1 cellular context compared by ENCODE assay signal in the genomic region with DNA sequence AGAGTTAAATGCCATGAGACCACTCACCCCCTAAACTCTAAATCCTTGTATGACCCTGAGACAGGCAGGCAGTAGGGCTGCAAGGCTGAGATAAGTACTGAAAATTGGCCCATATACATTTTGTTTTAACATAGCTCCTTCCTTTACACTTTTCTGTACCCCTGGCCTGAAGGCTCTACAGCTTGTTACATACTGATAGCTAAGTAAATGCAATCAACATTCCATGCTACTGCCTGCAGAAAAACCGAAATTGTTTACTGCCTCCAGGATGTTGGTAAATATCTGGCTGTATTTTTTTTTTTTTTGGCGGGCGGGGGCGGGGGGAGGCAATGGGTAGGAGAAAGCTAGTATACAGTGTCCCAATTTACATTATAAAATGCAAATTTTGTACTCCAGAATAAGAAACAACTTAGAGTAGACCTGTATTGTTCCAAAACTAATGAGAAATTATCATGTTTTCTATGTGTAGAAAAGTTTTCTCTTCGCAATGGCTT.
TF ChIP-seq lines count a peak whose summit lies in the region.

No MANE protein-coding gene starts in this region.

TF ChIP-seq in WTC11, 78 proteins besides CTCF, POLR2A, EP300 and RAD21:
- no peak for TF ChIP-seq ELF4 (CRISPR knock-in tag; IDR thresholded peaks at IDR 0.05; ENCODE audit: low read depth)
- TF ChIP-seq CREB1 (CRISPR knock-in tag; IDR thresholded peaks at IDR 0.05) = no peak
- TF ChIP-seq, protein P1, sequence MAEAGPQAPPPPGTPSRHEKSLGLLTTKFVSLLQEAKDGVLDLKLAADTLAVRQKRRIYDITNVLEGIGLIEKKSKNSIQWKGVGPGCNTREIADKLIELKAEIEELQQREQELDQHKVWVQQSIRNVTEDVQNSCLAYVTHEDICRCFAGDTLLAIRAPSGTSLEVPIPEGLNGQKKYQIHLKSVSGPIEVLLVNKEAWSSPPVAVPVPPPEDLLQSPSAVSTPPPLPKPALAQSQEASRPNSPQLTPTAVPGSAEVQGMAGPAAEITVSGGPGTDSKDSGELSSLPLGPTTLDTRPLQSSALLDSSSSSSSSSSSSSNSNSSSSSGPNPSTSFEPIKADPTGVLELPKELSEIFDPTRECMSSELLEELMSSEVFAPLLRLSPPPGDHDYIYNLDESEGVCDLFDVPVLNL (CRISPR knock-in tag; IDR thresholded peaks at IDR 0.05; ENCODE audit: borderline replicate concordance, low read depth) = no peak
- TF ChIP-seq SOX15 (CRISPR knock-in tag; IDR thresholded peaks at IDR 0.05) = no peak
- TF ChIP-seq, protein P2, sequence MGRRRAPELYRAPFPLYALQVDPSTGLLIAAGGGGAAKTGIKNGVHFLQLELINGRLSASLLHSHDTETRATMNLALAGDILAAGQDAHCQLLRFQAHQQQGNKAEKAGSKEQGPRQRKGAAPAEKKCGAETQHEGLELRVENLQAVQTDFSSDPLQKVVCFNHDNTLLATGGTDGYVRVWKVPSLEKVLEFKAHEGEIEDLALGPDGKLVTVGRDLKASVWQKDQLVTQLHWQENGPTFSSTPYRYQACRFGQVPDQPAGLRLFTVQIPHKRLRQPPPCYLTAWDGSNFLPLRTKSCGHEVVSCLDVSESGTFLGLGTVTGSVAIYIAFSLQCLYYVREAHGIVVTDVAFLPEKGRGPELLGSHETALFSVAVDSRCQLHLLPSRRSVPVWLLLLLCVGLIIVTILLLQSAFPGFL (CRISPR knock-in tag; IDR thresholded peaks at IDR 0.05; ENCODE audit: borderline replicate concordance) = no peak
- no peak for TF ChIP-seq GTF2I (CRISPR knock-in tag; conservative IDR thresholded peaks at IDR 0.05)
- no peak for TF ChIP-seq MYBL2 (CRISPR knock-in tag; IDR thresholded peaks at IDR 0.05)
- TF ChIP-seq, protein P3, sequence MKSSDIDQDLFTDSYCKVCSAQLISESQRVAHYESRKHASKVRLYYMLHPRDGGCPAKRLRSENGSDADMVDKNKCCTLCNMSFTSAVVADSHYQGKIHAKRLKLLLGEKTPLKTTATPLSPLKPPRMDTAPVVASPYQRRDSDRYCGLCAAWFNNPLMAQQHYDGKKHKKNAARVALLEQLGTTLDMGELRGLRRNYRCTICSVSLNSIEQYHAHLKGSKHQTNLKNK (CRISPR knock-in tag; IDR thresholded peaks at IDR 0.05) = no peak
- TF ChIP-seq, protein P4, sequence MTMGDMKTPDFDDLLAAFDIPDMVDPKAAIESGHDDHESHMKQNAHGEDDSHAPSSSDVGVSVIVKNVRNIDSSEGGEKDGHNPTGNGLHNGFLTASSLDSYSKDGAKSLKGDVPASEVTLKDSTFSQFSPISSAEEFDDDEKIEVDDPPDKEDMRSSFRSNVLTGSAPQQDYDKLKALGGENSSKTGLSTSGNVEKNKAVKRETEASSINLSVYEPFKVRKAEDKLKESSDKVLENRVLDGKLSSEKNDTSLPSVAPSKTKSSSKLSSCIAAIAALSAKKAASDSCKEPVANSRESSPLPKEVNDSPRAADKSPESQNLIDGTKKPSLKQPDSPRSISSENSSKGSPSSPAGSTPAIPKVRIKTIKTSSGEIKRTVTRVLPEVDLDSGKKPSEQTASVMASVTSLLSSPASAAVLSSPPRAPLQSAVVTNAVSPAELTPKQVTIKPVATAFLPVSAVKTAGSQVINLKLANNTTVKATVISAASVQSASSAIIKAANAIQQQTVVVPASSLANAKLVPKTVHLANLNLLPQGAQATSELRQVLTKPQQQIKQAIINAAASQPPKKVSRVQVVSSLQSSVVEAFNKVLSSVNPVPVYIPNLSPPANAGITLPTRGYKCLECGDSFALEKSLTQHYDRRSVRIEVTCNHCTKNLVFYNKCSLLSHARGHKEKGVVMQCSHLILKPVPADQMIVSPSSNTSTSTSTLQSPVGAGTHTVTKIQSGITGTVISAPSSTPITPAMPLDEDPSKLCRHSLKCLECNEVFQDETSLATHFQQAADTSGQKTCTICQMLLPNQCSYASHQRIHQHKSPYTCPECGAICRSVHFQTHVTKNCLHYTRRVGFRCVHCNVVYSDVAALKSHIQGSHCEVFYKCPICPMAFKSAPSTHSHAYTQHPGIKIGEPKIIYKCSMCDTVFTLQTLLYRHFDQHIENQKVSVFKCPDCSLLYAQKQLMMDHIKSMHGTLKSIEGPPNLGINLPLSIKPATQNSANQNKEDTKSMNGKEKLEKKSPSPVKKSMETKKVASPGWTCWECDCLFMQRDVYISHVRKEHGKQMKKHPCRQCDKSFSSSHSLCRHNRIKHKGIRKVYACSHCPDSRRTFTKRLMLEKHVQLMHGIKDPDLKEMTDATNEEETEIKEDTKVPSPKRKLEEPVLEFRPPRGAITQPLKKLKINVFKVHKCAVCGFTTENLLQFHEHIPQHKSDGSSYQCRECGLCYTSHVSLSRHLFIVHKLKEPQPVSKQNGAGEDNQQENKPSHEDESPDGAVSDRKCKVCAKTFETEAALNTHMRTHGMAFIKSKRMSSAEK (CRISPR knock-in tag; IDR thresholded peaks at IDR 0.05; ENCODE audit: borderline replicate concordance) = no peak
- no peak for TF ChIP-seq NR3C1 (CRISPR knock-in tag; conservative IDR thresholded peaks at IDR 0.05; ENCODE audit: low read depth)
- TF ChIP-seq, protein P5, sequence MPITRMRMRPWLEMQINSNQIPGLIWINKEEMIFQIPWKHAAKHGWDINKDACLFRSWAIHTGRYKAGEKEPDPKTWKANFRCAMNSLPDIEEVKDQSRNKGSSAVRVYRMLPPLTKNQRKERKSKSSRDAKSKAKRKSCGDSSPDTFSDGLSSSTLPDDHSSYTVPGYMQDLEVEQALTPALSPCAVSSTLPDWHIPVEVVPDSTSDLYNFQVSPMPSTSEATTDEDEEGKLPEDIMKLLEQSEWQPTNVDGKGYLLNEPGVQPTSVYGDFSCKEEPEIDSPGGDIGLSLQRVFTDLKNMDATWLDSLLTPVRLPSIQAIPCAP (CRISPR knock-in tag; IDR thresholded peaks at IDR 0.05) = no peak
- TF ChIP-seq, protein P6, sequence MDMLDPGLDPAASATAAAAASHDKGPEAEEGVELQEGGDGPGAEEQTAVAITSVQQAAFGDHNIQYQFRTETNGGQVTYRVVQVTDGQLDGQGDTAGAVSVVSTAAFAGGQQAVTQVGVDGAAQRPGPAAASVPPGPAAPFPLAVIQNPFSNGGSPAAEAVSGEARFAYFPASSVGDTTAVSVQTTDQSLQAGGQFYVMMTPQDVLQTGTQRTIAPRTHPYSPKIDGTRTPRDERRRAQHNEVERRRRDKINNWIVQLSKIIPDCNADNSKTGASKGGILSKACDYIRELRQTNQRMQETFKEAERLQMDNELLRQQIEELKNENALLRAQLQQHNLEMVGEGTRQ (CRISPR knock-in tag; IDR thresholded peaks at IDR 0.05) = no peak
